23 cellular contexts compared by ENCODE assay signal in the genomic region with DNA sequence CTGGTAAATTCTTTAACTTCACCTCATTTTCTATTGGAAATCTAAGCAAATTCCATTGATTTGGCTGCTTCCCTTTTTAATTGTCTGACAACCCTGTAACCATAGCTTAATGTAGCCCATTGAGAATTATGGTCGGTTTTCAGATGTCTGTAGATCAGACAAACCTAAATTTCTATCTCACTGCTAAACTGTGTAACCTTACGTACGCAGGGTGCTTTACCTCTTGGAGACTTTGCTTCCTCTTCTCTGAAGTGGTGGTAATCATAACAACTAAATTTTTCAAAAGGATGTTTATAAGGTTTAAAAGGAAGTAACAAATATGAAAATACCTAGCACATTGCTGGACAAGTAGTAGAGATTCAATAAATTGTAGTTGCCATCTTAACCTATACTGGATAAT. TPM values are rescaled to one million over a fixed set of nuclear protein-coding genes. Genes with fewer than 3 reads are reported as not detected.
DNase-seq lines count a peak whose midpoint lies in the region; ATAC-seq and TF ChIP-seq lines count a peak whose summit lies in the region.
"Had no signal": no experiment of that assay in that cellular context is flagged by ENCODE, and none has a peak within 500 bp of the region (broad histone marks: within the 10 kb centered on the region; RNA-seq: fewer than 3 reads in every experiment).

No MANE protein-coding gene starts in this region.

- peak overlapping the region; percentile 34 for H3K27ac Mint-ChIP-seq in activated naive CD4-positive, alpha-beta T cell treated with anti-CD3 and anti-CD28 coated beads for 36 hours
- H3K27ac Mint-ChIP-seq in CD4-positive, alpha-beta memory T cell = peak overlapping the region; percentile 44 to 90 (median 66)
- H3K27ac Mint-ChIP-seq in activated T-helper 17 cell treated with anti-CD3 and anti-CD28 coated beads, Interleukin-2, amount 50 U/mL, for 72 hours = peak overlapping the region; percentile 24
- H3K27ac Mint-ChIP-seq in T-helper 2 cell treated with Interferon-gamma antibody and Interleukin-4, amounts not matched to agents 5 μg/mL and 100 μg/mL, for 36 hours = no peak overlapping the region
- H3K27ac Mint-ChIP-seq: GM23338, H9 had no signal

- no peak for DNase-seq in activated naive CD4-positive, alpha-beta T cell treated with anti-CD3 and anti-CD28 coated beads for 36 hours
- no peak for DNase-seq in activated naive CD4-positive, alpha-beta T cell treated with Interleukin-2 at 50 U/mL for 16 hours
- DNase-seq in CD4-positive, alpha-beta memory T cell = peak in 4 of 5 donors; percentile 14 to 33 (median 20)
- DNase-seq in stimulated activated CD4-positive, alpha-beta T cell treated with anti-CD3 and anti-CD28 coated beads, Interleukin-4, amount 100 ng/mL, for 24 hours = no peak
- no peak for DNase-seq in T-helper 2 cell treated with Interferon-gamma antibody and Interleukin-4, amounts not matched to agents 5 μg/mL and 100 μg/mL, for 36 hours (ENCODE audit: low spot score)
- DNase-seq: Calu3, DMS79 treated with DMSO at 0.1 percent for 48 hours, H9, NCI-H1417, NCI-H1694 treated with DMSO at 0.1 percent for 48 hours, NCI-H2081, NCI-H226, NCI-H510A, NCI-H69, Right ventricle myocardium superior, RPMI8226 had no signal

- no peak overlapping the region for H3K27ac ChIP-seq in CD4-positive, alpha-beta memory T cell (ENCODE audit: low read depth, low read length)
- peak overlapping the region; percentile 33 for H3K27ac ChIP-seq in neutrophil
- H3K27ac ChIP-seq: BLaER1 treated with 17β-estradiol and CSF1 and Interleukin-3, amounts not matched to agents 10 nM and 100 nM had no signal

- H3K9me3 Mint-ChIP-seq in activated naive CD4-positive, alpha-beta T cell treated with anti-CD3 and anti-CD28 coated beads for 36 hours = no peaks in the 10 kb centered on the region
- H3K9me3 Mint-ChIP-seq in CD4-positive, alpha-beta memory T cell = no peaks in the 10 kb centered on the region
- no peaks in the 10 kb centered on the region for H3K9me3 Mint-ChIP-seq in activated T-helper 17 cell treated with anti-CD3 and anti-CD28 coated beads, Interleukin-2, amount 50 U/mL, for 72 hours
- no peaks in the 10 kb centered on the region for H3K9me3 Mint-ChIP-seq in T-helper 2 cell treated with Interferon-gamma antibody and Interleukin-4, amounts not matched to agents 5 μg/mL and 100 μg/mL, for 36 hours
- H3K9me3 Mint-ChIP-seq: GM23338, H9 had no signal

- intact Hi-C loops in activated naive CD4-positive, alpha-beta T cell treated with anti-CD3 and anti-CD28 coated beads for 36 hours (cut with micrococcal nuclease) = no loop called here
- intact Hi-C loops in CD4-positive, alpha-beta memory T cell (cut with micrococcal nuclease) = no loop called here

- H3K4me3 Mint-ChIP-seq in activated naive CD4-positive, alpha-beta T cell treated with anti-CD3 and anti-CD28 coated beads for 36 hours = no peak overlapping the region
- peak overlapping the region in 1 of 8 donors; percentile 52 for H3K4me3 Mint-ChIP-seq in CD4-positive, alpha-beta memory T cell
- no peak overlapping the region for H3K4me3 Mint-ChIP-seq in activated T-helper 17 cell treated with anti-CD3 and anti-CD28 coated beads, Interleukin-2, amount 50 U/mL, for 72 hours
- H3K4me3 Mint-ChIP-seq in T-helper 2 cell treated with Interferon-gamma antibody and Interleukin-4, amounts not matched to agents 5 μg/mL and 100 μg/mL, for 36 hours = no peak overlapping the region
- H3K4me3 Mint-ChIP-seq: GM23338, H9 had no signal

- peaks cover 20% of the 10 kb centered on the region for H3K36me3 ChIP-seq in CD4-positive, alpha-beta memory T cell (ENCODE audit: insufficient read depth, low read length)
- peaks cover 96% of the 10 kb centered on the region for H3K36me3 ChIP-seq in neutrophil

- H3K4me1 Mint-ChIP-seq in activated naive CD4-positive, alpha-beta T cell treated with anti-CD3 and anti-CD28 coated beads for 36 hours (ENCODE audit: low read depth) = peaks cover 21% of the 10 kb centered on the region
- H3K4me1 Mint-ChIP-seq in CD4-positive, alpha-beta memory T cell = peaks cover 14 to 28% (median 19%) of the 10 kb centered on the region in 4 donors
- H3K4me1 Mint-ChIP-seq in activated T-helper 17 cell treated with anti-CD3 and anti-CD28 coated beads, Interleukin-2, amount 50 U/mL, for 72 hours = peaks cover 10% of the 10 kb centered on the region
- H3K4me1 Mint-ChIP-seq in T-helper 2 cell treated with Interferon-gamma antibody and Interleukin-4, amounts not matched to agents 5 μg/mL and 100 μg/mL, for 36 hours (ENCODE audit: low read depth) = peaks cover 10% of the 10 kb centered on the region
- H3K4me1 Mint-ChIP-seq: GM23338, H9 had no signal

- CTCF ChIA-PET in activated naive CD4-positive, alpha-beta T cell treated with anti-CD3 and anti-CD28 coated beads for 36 hours (lab: Charles Lee) = interaction anchor here (1.4 to 6.1 kb wide), 3 partner anchors 10 to 96 kb away, joined by 5 to 42 read pairs (median 6); no protein-coding TSS in a partner anchor
- CTCF ChIA-PET in CD4-positive, alpha-beta memory T cell (lab: Charles Lee; ENCODE audit: partially characterized antibody) = interaction anchor here (10.0 kb wide), 1 partner anchor 11 kb away, joined by 90 read pairs; no protein-coding TSS in a partner anchor

- POLR2A ChIA-PET in CD4-positive, alpha-beta memory T cell (lab: Charles Lee; ENCODE audit: partially characterized antibody) = interaction anchor here (0.6 to 2.7 kb wide), 2 partner anchors 11 to 26 kb away, joined by 4 to 12 read pairs; a partner anchor contains a TSS

- no peak for ATAC-seq in activated T-helper 17 cell treated with anti-CD3 and anti-CD28 coated beads, Interleukin-2, amount 50 U/mL, for 72 hours (replicated peaks)
- ATAC-seq in GM21381 (IDR thresholded peaks at IDR 0.05; ENCODE audit: unreplicated experiment) = no peak
- ATAC-seq: GM23338, HepG2, K562 had no signal

- H3K36me3 Mint-ChIP-seq in activated naive CD4-positive, alpha-beta T cell treated with anti-CD3 and anti-CD28 coated beads for 36 hours (ENCODE audit: low read depth) = peaks cover 7% of the 10 kb centered on the region
- H3K36me3 Mint-ChIP-seq in CD4-positive, alpha-beta memory T cell = peaks cover 35 to 69% of the 10 kb centered on the region in 2 donors
- peaks cover 89% of the 10 kb centered on the region for H3K36me3 Mint-ChIP-seq in activated T-helper 17 cell treated with anti-CD3 and anti-CD28 coated beads, Interleukin-2, amount 50 U/mL, for 72 hours (ENCODE audit: low read depth)
- H3K36me3 Mint-ChIP-seq in T-helper 2 cell treated with Interferon-gamma antibody and Interleukin-4, amounts not matched to agents 5 μg/mL and 100 μg/mL, for 36 hours (ENCODE audit: low read depth) = peaks cover 57% of the 10 kb centered on the region

- H3K9me3 ChIP-seq in CD4-positive, alpha-beta memory T cell (ENCODE audit: control insufficient read depth in 1 of 2, low read length in 2 of 2) = no peaks in the 10 kb centered on the region
- no peaks in the 10 kb centered on the region for H3K9me3 ChIP-seq in neutrophil
- H3K9me3 ChIP-seq: BLaER1 treated with 17β-estradiol and CSF1 and Interleukin-3, amounts not matched to agents 10 nM and 100 nM had no signal

- no peak overlapping the region for H3K4me3 ChIP-seq in CD4-positive, alpha-beta memory T cell (ENCODE audit: low read length in 2 of 2)
- no peak overlapping the region for H3K4me3 ChIP-seq in neutrophil (ENCODE audit: low read depth in 1 of 2, low read length in 1 of 2)
- H3K4me3 ChIP-seq: BLaER1 treated with 17β-estradiol and CSF1 and Interleukin-3, amounts not matched to agents 10 nM and 100 nM; GM23338; K562 had no signal

- H3K4me1 ChIP-seq in CD4-positive, alpha-beta memory T cell (ENCODE audit: insufficient read depth, low read length) = peaks cover 15% of the 10 kb centered on the region
- H3K4me1 ChIP-seq in neutrophil (ENCODE audit: control insufficient read depth in 1 of 2, insufficient read depth in 1 of 2, low read depth in 1 of 2, low read length in 1 of 2) = no peaks in the 10 kb centered on the region

- H3K27me3 ChIP-seq in CD4-positive, alpha-beta memory T cell (ENCODE audit: insufficient read depth, low read length) = no peaks in the 10 kb centered on the region
- H3K27me3 ChIP-seq in neutrophil = no peaks in the 10 kb centered on the region
- H3K27me3 ChIP-seq: BLaER1 treated with 17β-estradiol and CSF1 and Interleukin-3, amounts not matched to agents 10 nM and 100 nM had no signal

- no peak for TF ChIP-seq CTCF in neutrophil (IDR thresholded peaks at IDR 0.05)

- H3K27me3 Mint-ChIP-seq in activated naive CD4-positive, alpha-beta T cell treated with anti-CD3 and anti-CD28 coated beads for 36 hours (ENCODE audit: low read depth) = no peaks in the 10 kb centered on the region
- H3K27me3 Mint-ChIP-seq in CD4-positive, alpha-beta memory T cell = no peaks in the 10 kb centered on the region
- H3K27me3 Mint-ChIP-seq in activated T-helper 17 cell treated with anti-CD3 and anti-CD28 coated beads, Interleukin-2, amount 50 U/mL, for 72 hours = no peaks in the 10 kb centered on the region
- no peaks in the 10 kb centered on the region for H3K27me3 Mint-ChIP-seq in T-helper 2 cell treated with Interferon-gamma antibody and Interleukin-4, amounts not matched to agents 5 μg/mL and 100 μg/mL, for 36 hours (ENCODE audit: low read depth)

RNA-seq across cellular contexts. Expression of a gene that starts 25.9 kb away (rescaled TPM):
- 10 to 100 TPM; 20.6 to 24.3 TPM for total RNA-seq in activated naive CD4-positive, alpha-beta T cell treated with anti-CD3 and anti-CD28 coated beads for 36 hours
- total RNA-seq in CD4-positive, alpha-beta memory T cell = 10 to 100 TPM; 60.1 to 62.5 TPM
- 10 to 100 TPM; 52.5 to 64.4 TPM for polyA plus RNA-seq in CD4-positive, alpha-beta memory T cell
- total RNA-seq in activated T-helper 17 cell treated with anti-CD3 and anti-CD28 coated beads, Interleukin-2, amount 50 U/mL, for 72 hours = 10 to 100 TPM; 38.5 to 38.8 TPM

RNA-seq across cellular contexts. Expression of a gene that starts 52.5 kb away (rescaled TPM):
- total RNA-seq in activated naive CD4-positive, alpha-beta T cell treated with anti-CD3 and anti-CD28 coated beads for 36 hours = 10 to 100 TPM; 16.3 to 17.5 TPM
- total RNA-seq in CD4-positive, alpha-beta memory T cell = 10 to 100 TPM; 20.7 to 22.9 TPM
- polyA plus RNA-seq in CD4-positive, alpha-beta memory T cell = 10 to 100 TPM in 1 of 2 donors, 1 to 10 TPM in 1; 8.7 to 24.3 TPM
- total RNA-seq in activated T-helper 17 cell treated with anti-CD3 and anti-CD28 coated beads, Interleukin-2, amount 50 U/mL, for 72 hours = 1 to 10 TPM; 5.8 to 8.5 TPM

Comparison
In these comparisons a context has a peak if more than half of its experiments do, and no peak if none do; other contexts are left out.
1. DNase-seq: peak in CD4-positive, alpha-beta memory T cell (4 of 5); none in activated naive CD4-positive, alpha-beta T cell treated with anti-CD3 and anti-CD28 coated beads for 36 hours (single experiment), activated naive CD4-positive, alpha-beta T cell treated with Interleukin-2 at 50 U/mL for 16 hours (single experiment), stimulated activated CD4-positive, alpha-beta T cell treated with anti-CD3 and anti-CD28 coated beads, Interleukin-4, amount 100 ng/mL, for 24 hours (single experiment) and T-helper 2 cell treated with Interferon-gamma antibody and Interleukin-4, amounts not matched to agents 5 μg/mL and 100 μg/mL, for 36 hours (single experiment).